8 cellular contexts compared by ENCODE assay signal in the genomic region with DNA sequence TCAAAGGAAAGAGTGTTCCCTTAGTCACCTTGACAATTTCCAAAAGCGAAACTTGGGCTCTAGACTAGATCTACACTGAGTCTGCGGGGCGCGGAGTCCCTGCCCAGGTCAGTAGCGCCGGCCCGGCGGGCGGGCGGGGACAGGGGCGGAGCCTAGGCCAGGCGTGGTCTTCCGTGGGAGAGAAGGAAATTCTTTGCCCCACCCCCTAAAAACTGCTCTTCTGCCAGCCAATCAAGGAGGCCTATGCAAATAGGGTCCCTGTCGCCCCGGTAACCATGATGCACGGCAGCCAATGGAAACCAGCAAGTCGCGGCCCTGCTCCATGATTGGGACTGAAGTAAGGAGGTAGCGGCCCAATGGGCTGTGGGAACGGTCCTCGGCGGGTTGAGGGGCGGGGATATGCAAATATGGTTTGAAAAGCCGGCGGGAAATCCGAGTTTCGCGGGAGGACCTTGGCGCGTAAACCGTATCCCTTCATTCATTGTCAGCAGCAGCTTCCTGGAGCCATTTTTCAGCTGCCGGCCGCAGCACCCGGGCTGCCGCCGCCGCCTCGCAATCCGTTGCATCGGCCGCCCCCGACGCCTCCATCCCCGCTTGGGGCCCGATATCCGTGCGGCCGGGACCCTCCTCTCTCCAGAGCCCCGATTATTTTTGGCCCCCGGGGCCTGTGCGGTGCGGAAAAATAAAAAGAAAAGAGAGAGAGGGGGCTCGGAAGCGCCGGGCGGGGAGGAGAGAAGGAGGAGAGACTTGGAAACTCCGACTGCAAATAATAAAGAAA. TPM values are rescaled to one million over a fixed set of nuclear protein-coding genes. Genes with fewer than 3 reads are reported as not detected.
DNase-seq lines count a peak whose midpoint lies in the region; ATAC-seq and TF ChIP-seq lines count a peak whose summit lies in the region.

A gene (plus strand): TSS at position 477 of the 778 bp plus-strand sequence. CDS start 354 bp downstream, outside the sequence.

- peak within 1 kb of the TSS; percentile 99 for H3K27ac Mint-ChIP-seq in activated CD4-positive, alpha-beta T cell treated with anti-CD3 and anti-CD28 coated beads, Interleukin-2, amount 10 ng/mL, durations not matched to agents 7 days and 5 days

- POLR2A ChIA-PET in activated CD4-positive, alpha-beta T cell treated with anti-CD3 and anti-CD28 coated beads, Interleukin-2, amount 10 ng/mL, durations not matched to agents 7 days and 5 days (lab: Charles Lee) = interaction anchor here (0.6 to 1.2 kb wide), 2 partner anchors 82 to 137 kb away, joined by 4 to 17 read pairs; no protein-coding TSS in a partner anchor

- H3K9me3 ChIP-seq in BLaER1 = no peaks in the 10 kb centered on the region

- ATAC-seq in GM19328 (IDR thresholded peaks at IDR 0.05; ENCODE audit: unreplicated experiment) = peak; percentile 82
- ATAC-seq in HG03520 (IDR thresholded peaks at IDR 0.05; ENCODE audit: unreplicated experiment) = peak; percentile 88
- ATAC-seq in left colon = peak; percentile 82

- H3K4me1 Mint-ChIP-seq in activated CD4-positive, alpha-beta T cell treated with anti-CD3 and anti-CD28 coated beads, Interleukin-2, amount 10 ng/mL, durations not matched to agents 7 days and 5 days = peaks cover 46% of the 10 kb centered on the region

- H3K4me2 ChIP-seq in BLaER1 = peak within 1 kb of the TSS; percentile 94

- no peaks in the 10 kb centered on the region for H3K27me3 ChIP-seq in BLaER1

- intact Hi-C loops in left colon (cut with DNase I, micrococcal nuclease) = loop anchor here in 1 of 2 donors (10.0 kb wide), 1 partner anchor 123 kb away; no protein-coding TSS in a partner anchor

- H3K4me3 ChIP-seq in BLaER1 = peak within 1 kb of the TSS; percentile 89
- H3K4me3 ChIP-seq in coronary artery = peak within 1 kb of the TSS; percentile 93

- no peak for TF ChIP-seq CTCF in coronary artery (IDR thresholded peaks at IDR 0.05)

- H3K4me3 Mint-ChIP-seq in activated CD4-positive, alpha-beta T cell treated with anti-CD3 and anti-CD28 coated beads, Interleukin-2, amount 10 ng/mL, durations not matched to agents 7 days and 5 days = peak within 1 kb of the TSS; percentile 94

- peaks cover 25% of the 10 kb centered on the region for H4K20me1 ChIP-seq in BLaER1

- CTCF ChIA-PET in activated CD4-positive, alpha-beta T cell treated with anti-CD3 and anti-CD28 coated beads, Interleukin-2, amount 10 ng/mL, durations not matched to agents 7 days and 5 days (lab: Charles Lee) = interaction anchor here (0.9 kb wide), 1 partner anchor 9 kb away, joined by 4 read pairs; no protein-coding TSS in a partner anchor

- H3K9ac ChIP-seq in BLaER1 = peak within 1 kb of the TSS; percentile 99

- H3K27me3 Mint-ChIP-seq in activated CD4-positive, alpha-beta T cell treated with anti-CD3 and anti-CD28 coated beads, Interleukin-2, amount 10 ng/mL, durations not matched to agents 7 days and 5 days = no peaks in the 10 kb centered on the region

- peak; percentile 100 for DNase-seq in NCI-H69 (lab: John Stamatoyannopoulos, UW)
- peak; percentile 100 for DNase-seq in activated CD4-positive, alpha-beta T cell treated with anti-CD3 and anti-CD28 coated beads, Interleukin-2, amount 10 ng/mL, durations not matched to agents 7 days and 5 days
- DNase-seq in coronary artery (ENCODE audit: low spot score) = peak; percentile 100
- peak; percentile 99 to 100 for DNase-seq in left colon
- peak; percentile 100 for DNase-seq in stimulated activated CD4-positive, alpha-beta T cell treated with anti-CD3 and anti-CD28 coated beads, Interleukin-1b, Interleukin-23, amount 100 ng/mL, for 48 hours

- H3K9me3 Mint-ChIP-seq in activated CD4-positive, alpha-beta T cell treated with anti-CD3 and anti-CD28 coated beads, Interleukin-2, amount 10 ng/mL, durations not matched to agents 7 days and 5 days = peaks cover 5% of the 10 kb centered on the region

- peaks cover 20% of the 10 kb centered on the region for H3K36me3 Mint-ChIP-seq in activated CD4-positive, alpha-beta T cell treated with anti-CD3 and anti-CD28 coated beads, Interleukin-2, amount 10 ng/mL, durations not matched to agents 7 days and 5 days (ENCODE audit: low read depth)

- peaks cover 26% of the 10 kb centered on the region for H3K4me1 ChIP-seq in BLaER1

- H3K27ac ChIP-seq in BLaER1 = peak within 1 kb of the TSS; percentile 99
- peak within 1 kb of the TSS; percentile 95 to 97 for H3K27ac ChIP-seq in coronary artery

- H3K36me3 ChIP-seq in BLaER1 = peaks cover 14% of the 10 kb centered on the region

RNA-seq across cellular contexts. Expression of the gene that starts here (rescaled TPM):
- 10 to 100 TPM; 30.9 to 33.9 TPM for total RNA-seq in activated CD4-positive, alpha-beta T cell treated with anti-CD3 and anti-CD28 coated beads, Interleukin-2, amount 10 ng/mL, durations not matched to agents 7 days and 5 days
- 1 to 10 TPM; 9.1 to 9.5 TPM for total RNA-seq in left colon

Comparison
In these comparisons a context has a peak if more than half of its experiments do, and no peak if none do; other contexts are left out.
1. Peak in every context shown above with its lines: DNase-seq, ATAC-seq, H3K4me3 ChIP-seq and H3K27ac ChIP-seq.